Comparison of ENCODE assay signal across 17 cellular contexts in genomic region chr10:130387936-130388580, GRCh38.
DNase-seq lines count a peak whose midpoint lies in the region; ATAC-seq lines count a peak whose summit lies in the region.
"Had no signal": no experiment of that assay in that cellular context is flagged by ENCODE, and none has a peak within 500 bp of the region (broad histone marks: within the 10 kb centered on the region; RNA-seq: fewer than 3 reads in every experiment).

No MANE protein-coding gene starts in this region.

- peak overlapping the region; percentile 3; the same call in 1 of the 2 replicates for H3K4me3 ChIP-seq in iPS-18c (ENCODE audit: insufficient read depth, low read depth, low read length)
- H3K4me3 ChIP-seq: GM12878, GM23338 had no signal

- ATAC-seq in left ventricle myocardium superior (no peak), sciatic nerve (no peak)
- ATAC-seq: CD8-positive, alpha-beta T cell; GM12878; GM23338; HCT116 had no signal

- peaks cover 20% of the 10 kb centered on the region for H3K9me3 ChIP-seq in iPS-18c (ENCODE audit: control insufficient read depth, insufficient read depth, low read length)
- H3K9me3 ChIP-seq: Caco-2 had no signal

- peak; percentile 38 for DNase-seq in cardiac septum (ENCODE audit: low spot score)
- DNase-seq in left ventricle myocardium superior = no peak
- peak; percentile 15 for DNase-seq in sciatic nerve (ENCODE audit: low spot score)
- no peak for DNase-seq in NCI-H2029 treated with DMSO at 0.1 percent for 48 hours (lab: John Stamatoyannopoulos, UW)
- no peak for DNase-seq in SW 1271 (lab: John Stamatoyannopoulos, UW)
- DNase-seq: Caco-2; CD4-positive, CD25-positive, alpha-beta regulatory T cell; CD8-positive, alpha-beta T cell; DMS153; DMS79; EL; GDM1; H9 had no signal

- intact Hi-C loops in cardiac septum (cut with DNase I) = no loop called here
- intact Hi-C loops in left ventricle myocardium superior (cut with micrococcal nuclease) = no loop called here
- intact Hi-C loops in sciatic nerve (cut with DNase I) = no loop called here

Comparison
In these comparisons a context has a peak if more than half of its experiments do, and no peak if none do; other contexts are left out.
1. DNase-seq: peak in cardiac septum (single experiment) and sciatic nerve (single experiment); none in left ventricle myocardium superior (single experiment), NCI-H2029 treated with DMSO at 0.1 percent for 48 hours (single experiment) and SW 1271 (0 of 2).